In the genomic region with DNA sequence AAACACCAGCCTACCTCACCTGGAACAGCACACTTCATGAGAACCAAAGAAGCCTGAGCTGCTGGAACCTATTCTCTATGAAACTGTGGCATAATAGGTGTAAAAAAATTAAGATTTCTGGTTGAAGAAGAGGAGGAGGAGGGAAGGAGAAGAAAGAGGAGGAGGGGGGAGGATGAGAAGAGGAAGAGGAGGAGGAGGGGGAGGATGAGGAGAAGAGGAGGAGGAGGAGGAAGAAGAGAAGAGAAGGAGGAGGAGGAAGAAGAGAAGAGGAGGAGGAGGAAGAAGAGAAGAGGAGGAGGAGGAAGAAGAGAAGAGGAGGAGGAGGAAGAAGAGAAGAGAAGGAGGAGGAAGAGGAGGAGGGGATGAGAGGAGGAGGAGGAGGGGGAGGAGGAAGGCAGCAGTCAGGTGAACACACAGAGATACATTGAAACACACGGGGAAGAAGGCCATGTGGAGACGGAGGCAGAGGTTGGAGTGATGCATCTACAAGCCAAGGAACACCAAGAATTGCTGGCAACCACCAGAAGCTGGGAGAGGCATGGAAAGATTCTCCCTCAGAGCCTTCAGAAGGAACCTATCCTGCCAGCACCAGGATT, we compare ENCODE assay signal across 29 cellular contexts. TPM values are rescaled to one million over a fixed set of nuclear protein-coding genes. Genes with fewer than 3 reads are reported as not detected.
"Had no signal": no experiment of that assay in that cellular context is flagged by ENCODE, and none has a peak within 500 bp of the region (broad histone marks: within the 10 kb centered on the region; RNA-seq: fewer than 3 reads in every experiment).

No MANE protein-coding gene starts in this region.

- H3K27ac ChIP-seq: ascending aorta, VCaP had no signal

- H3K4me1 ChIP-seq: ascending aorta had no signal

- DNase-seq: activated B cell treated with CpG ODN at 0.5 μM for 24 hours; activated CD4-positive, alpha-beta memory T cell treated with anti-CD3 and anti-CD28 coated beads for 36 hours; activated CD4-positive, alpha-beta T cell treated with anti-CD3 and anti-CD28 coated beads for 4 hours; activated CD4-positive, alpha-beta T cell treated with anti-CD3 and anti-CD28 coated beads, Interleukin-2, amount 10 ng/mL, durations not matched to agents 24 days and 14 days; activated CD4-positive, alpha-beta T cell treated with anti-CD3 and anti-CD28 coated beads, Interleukin-2, amount 50 U/mL, for 1 hour; activated CD4-positive, alpha-beta T cell treated with anti-CD3 and anti-CD28 coated beads, Interleukin-2, amount 50 U/mL, for 4 hours; activated CD4-positive, CD25-positive, alpha-beta regulatory T cell treated with anti-CD3 and anti-CD28 coated beads, Interleukin-2, amount 50 U/mL, for 72 hours; activated CD8-positive, alpha-beta memory T cell treated with anti-CD3 and anti-CD28 coated beads, Interleukin-2, amount 50 U/mL, for 4 hours; activated CD8-positive, alpha-beta T cell treated with anti-CD3 and anti-CD28 coated beads for 36 hours; activated effector memory CD4-positive, alpha-beta T cell treated with Interleukin-2 at 50 U/mL for 16 hours; activated gamma-delta T cell; activated naive CD4-positive, alpha-beta T cell treated with anti-CD3 and anti-CD28 coated beads, Interleukin-2, amount 10 ng/mL, durations not matched to agents 7 days and 5 days; activated naive CD4-positive, alpha-beta T cell treated with Interleukin-2 at 50 U/mL for 16 hours; activated naive CD8-positive, alpha-beta T cell treated with anti-CD3 and anti-CD28 coated beads, Interleukin-2, amount 10 ng/mL, durations not matched to agents 7 days and 5 days; activated naive CD8-positive, alpha-beta T cell treated with anti-CD3 and anti-CD28 coated beads, Interleukin-2, amount 50 U/mL, for 24 hours; activated T-cell treated with anti-CD3 and anti-CD28 coated beads for 4 hours; activated T-cell treated with anti-CD3 and anti-CD28 coated beads, Interleukin-2, amount 50 U/mL, for 1 hour; activated T-cell treated with anti-CD3 and anti-CD28 coated beads, Interleukin-2, amount 50 U/mL, for 4 hours; amygdala; anterior cingulate cortex; central memory CD4-positive, alpha-beta T cell; T-helper 1 cell; T-helper 2 cell; T-helper 9 cell had no signal

- ATAC-seq: activated CD8-positive, alpha-beta T cell treated with anti-CD3 and anti-CD28 coated beads for 36 hours; activated naive CD8-positive, alpha-beta T cell treated with anti-CD3 and anti-CD28 coated beads, Interleukin-2, amount 50 U/mL, for 24 hours; activated T-cell treated with anti-CD3 and anti-CD28 coated beads, Interleukin-2, amount 50 U/mL, for 4 hours had no signal

- H3K36me3 ChIP-seq: ascending aorta had no signal

- H3K9me3 ChIP-seq: ascending aorta had no signal

- H3K27me3 ChIP-seq: ascending aorta had no signal

- FAIRE-seq: TTC549 had no signal

- H3K4me3 ChIP-seq: ascending aorta had no signal

RNA-seq across cellular contexts. Expression of a gene that starts 8.2 kb away (rescaled TPM):
- total RNA-seq: activated CD4-positive, alpha-beta memory T cell treated with anti-CD3 and anti-CD28 coated beads for 36 hours; activated CD4-positive, alpha-beta T cell treated with anti-CD3 and anti-CD28 coated beads, Interleukin-2, amount 10 ng/mL, durations not matched to agents 24 days and 14 days; activated CD8-positive, alpha-beta memory T cell treated with anti-CD3 and anti-CD28 coated beads for 36 hours; activated CD8-positive, alpha-beta T cell treated with anti-CD3 and anti-CD28 coated beads for 36 hours; activated naive CD8-positive, alpha-beta T cell treated with anti-CD3 and anti-CD28 coated beads, Interleukin-2, amount 10 ng/mL, durations not matched to agents 7 days and 5 days; activated T-cell treated with anti-CD3 and anti-CD28 coated beads, Interleukin-2, amount 50 U/mL, for 4 hours; activated T-helper 2 cell treated with anti-CD3 and anti-CD28 coated beads, Interferon-gamma antibody, Interleukin-2, Interleukin-4, amounts not matched to agents 10 μg/mL and 5 μg/mL and 100 μg/mL, durations not matched to agents 14 hours and 24 hours and 36 hours; ascending aorta had no signal
